ENCODE assay signal across 1 cellular context in genomic region chr7:130069179-130069977, GRCh38.
TF ChIP-seq lines count a peak whose summit lies in the region.

No MANE protein-coding gene starts in this region.

TF ChIP-seq in GM23338, 12 proteins besides CTCF, POLR2A, EP300 and RAD21 (continued from another document):
- no peak for TF ChIP-seq ZNF462 (CRISPR knock-in tag; IDR thresholded peaks at IDR 0.05)
